In the genomic region with DNA sequence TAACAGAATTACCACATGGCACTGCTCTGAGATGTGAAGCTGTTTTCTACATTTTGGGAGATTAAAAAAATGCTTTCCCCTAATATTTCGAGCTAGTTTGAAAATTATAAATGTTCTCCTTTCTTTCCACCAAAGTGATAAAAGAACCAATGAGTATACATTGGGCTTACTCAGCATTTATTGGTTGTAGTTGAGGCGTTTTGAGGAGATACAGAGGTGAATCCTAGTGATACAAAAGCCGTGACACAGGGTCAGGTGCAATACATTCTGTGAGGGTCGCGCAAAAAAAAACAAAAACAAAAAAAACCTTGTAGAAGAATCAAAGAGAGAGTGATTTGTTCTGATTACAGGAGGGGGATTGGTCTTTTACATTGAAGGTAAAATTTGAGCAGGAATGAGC, we compare ENCODE assay signal across 21 cellular contexts. TPM values are rescaled to one million over a fixed set of nuclear protein-coding genes. Genes with fewer than 3 reads are reported as not detected.
DNase-seq lines count a peak whose midpoint lies in the region; ATAC-seq, FAIRE-seq and TF ChIP-seq lines count a peak whose summit lies in the region.
"Had no signal": no experiment of that assay in that cellular context is flagged by ENCODE, and none has a peak within 500 bp of the region (broad histone marks: within the 10 kb centered on the region; RNA-seq: fewer than 3 reads in every experiment).

No MANE protein-coding gene starts in this region.

- H3K4me3 ChIP-seq in A549: no peak overlapping the region
- peak overlapping the region; percentile 61 for H3K4me3 ChIP-seq in DOHH2 (ENCODE audit: low read length)
- H3K4me3 ChIP-seq in Karpas-422 (ENCODE audit: low read length): peak overlapping the region; percentile 63
- H3K4me3 ChIP-seq in H1 (ENCODE audit: extremely low read depth in 1 of 4, insufficient read depth in 2 of 4, low read depth in 3 of 4, low read length in 4 of 4): no peak overlapping the region
- H3K4me3 ChIP-seq in body of pancreas: no peak overlapping the region
- H3K4me3 ChIP-seq: BLaER1 had no signal

- no peak overlapping the region for H2BK120ac ChIP-seq in H1 (replicated peaks; ENCODE audit: low read depth, low read length)

- H2BK5ac ChIP-seq in H1 (ENCODE audit: low read depth, low read length): no peak overlapping the region

- TF ChIP-seq CTCF in A549 (IDR thresholded peaks at IDR 0.05) (no peak), DOHH2 (IDR thresholded peaks at IDR 0.05; ENCODE audit: low read depth, low read length, poor library complexity, severe bottlenecking) (no peak), H1 (IDR thresholded peaks at IDR 0.05; ENCODE audit: control extremely low read depth in 1 of 3, insufficient read depth in 1 of 3, low read depth in 1 of 3, low read length in 3 of 3) (no peak), body of pancreas (IDR thresholded peaks at IDR 0.05) (no peak)

- H3K23ac ChIP-seq in H1 (ENCODE audit: insufficient read length): no peak overlapping the region

- CTCF ChIA-PET in A549 (lab: Yijun Ruan, JAX) (interaction anchor here (1.1 to 1.6 kb wide), 2 partner anchors 9 to 12 kb away, joined by 4 to 6 read pairs; no protein-coding TSS in a partner anchor), H1 (lab: Charles Lee; ENCODE audit: partially characterized antibody) (interaction anchor here (1.2 to 1.3 kb wide), 3 partner anchors 9 to 20 kb away, joined by 5 to 6 read pairs (median 5); no protein-coding TSS in a partner anchor)

- H3K27me3 ChIP-seq in DOHH2 (ENCODE audit: control insufficient read depth, low read length): no peaks in the 10 kb centered on the region
- H3K27me3 ChIP-seq in Karpas-422 (ENCODE audit: low read length): no peaks in the 10 kb centered on the region
- H3K27me3 ChIP-seq in H1 (replicated peaks in 1 of 4; ENCODE audit: control insufficient read depth in 3 of 4, extremely low read depth in 1 of 4, insufficient read depth in 3 of 4, low read length in 3 of 4): no peaks in the 10 kb centered on the region
- H3K27me3 ChIP-seq in body of pancreas: no peaks in the 10 kb centered on the region
- H3K27me3 ChIP-seq: BLaER1 had no signal

- no peak overlapping the region for H2AFZ ChIP-seq in Karpas-422 (ENCODE audit: low read length)
- H2AFZ ChIP-seq in H1 (ENCODE audit: low read length): no peak overlapping the region

- no peak overlapping the region for H3K4ac ChIP-seq in H1 (replicated peaks; ENCODE audit: insufficient read length, low read depth, low read length)

- WGBS in A549 (ENCODE audit: missing lambda C conversion rate): 67% methylated on average over 5 of the region's 5 CpGs
- WGBS in H1 (ENCODE audit: extremely low coverage in 1 of 2, insufficient coverage in 1 of 2, insufficient read length in 1 of 2, insufficient replicate concordance in 2 of 2, low coverage in 1 of 2, low lambda C conversion rate in 2 of 2, missing lambda C conversion rate in 1 of 2), 2 experiments: 92% methylated on average over 5 of the region's 5 CpGs; no CpG with 5 or more reads in 1 of the 2 experiments
- 78 to 79% methylated on average over 5 of the region's 5 CpGs for WGBS in body of pancreas, 2 donors

- no peak overlapping the region for H3K56ac ChIP-seq in H1 (replicated peaks; ENCODE audit: insufficient read length, low read depth, low read length)

- no peaks in the 10 kb centered on the region; the same call in 1 of the 2 replicates for H3K79me1 ChIP-seq in H1 (ENCODE audit: low read depth, low read length)

- TF ChIP-seq RAD21 in A549 (conservative IDR thresholded peaks at IDR 0.05 in 1 of 2, IDR thresholded peaks at IDR 0.05 in 1 of 2): no peak
- no peak for TF ChIP-seq RAD21 in H1 (IDR thresholded peaks at IDR 0.05 in 1 of 2, conservative IDR thresholded peaks at IDR 0.05 in 1 of 2; ENCODE audit: low read depth in 2 of 2, low read length in 2 of 2)

- no peak for ATAC-seq in A549
- ATAC-seq in stimulated activated naive CD8-positive, alpha-beta T cell treated with anti-CD3 and anti-CD28 coated beads, Interleukin-15, Interleukin-2, amounts not matched to agents 100 U/mL and 50 U/mL, for 24 hours: no peak
- no peak for ATAC-seq in body of pancreas
- ATAC-seq: CD8-positive, alpha-beta T cell; HCT116 had no signal

- peaks cover 10% of the 10 kb centered on the region; the same call in 1 of the 2 replicates for H3K23me2 ChIP-seq in H1 (ENCODE audit: low read depth, low read length)

- H3K14ac ChIP-seq in H1 (ENCODE audit: insufficient read length): no peak overlapping the region

- no peak overlapping the region for H3K18ac ChIP-seq in H1 (ENCODE audit: extremely low read depth, low read length)

- H3F3A ChIP-seq in DOHH2 (ENCODE audit: control insufficient read depth, insufficient read depth): peaks cover 24% of the 10 kb centered on the region

- H4K91ac ChIP-seq in H1 (replicated peaks; ENCODE audit: insufficient read length, low read length): no peak overlapping the region

- H4K8ac ChIP-seq in H1 (ENCODE audit: extremely low read depth, insufficient read depth, low read length): no peak overlapping the region

- H3K9ac ChIP-seq in Karpas-422 (ENCODE audit: low read length) (peak overlapping the region; percentile 64), H1 (replicated peaks in 1 of 4; ENCODE audit: extremely low read depth in 1 of 4, low read depth in 3 of 4, low read length in 3 of 4) (no peak overlapping the region)
- H3K9ac ChIP-seq: BLaER1 had no signal

- no peak for TF ChIP-seq POLR2A in A549 (IDR thresholded peaks at IDR 0.05; ENCODE audit: low read length)
- TF ChIP-seq POLR2A in H1 (IDR thresholded peaks at IDR 0.05; ENCODE audit: control extremely low read depth in 1 of 2, low read depth in 2 of 2, low read length in 2 of 2): no peak
- no peak for TF ChIP-seq POLR2A in body of pancreas (IDR thresholded peaks at IDR 0.05)

- no peak overlapping the region for H3K4me2 ChIP-seq in A549
- peak overlapping the region; percentile 83 for H3K4me2 ChIP-seq in DOHH2 (ENCODE audit: low read length)
- H3K4me2 ChIP-seq in Karpas-422 (ENCODE audit: low read depth, low read length, poor library complexity, severe bottlenecking): peak overlapping the region; percentile 82
- H3K4me2 ChIP-seq in H1 (ENCODE audit: insufficient read depth in 1 of 2, low read depth in 2 of 2, low read length in 2 of 2): no peak overlapping the region
- H3K4me2 ChIP-seq: BLaER1 had no signal

- no peak overlapping the region for H3K27ac ChIP-seq in A549
- H3K27ac ChIP-seq in DOHH2 (ENCODE audit: low read depth, low read length): peak overlapping the region; percentile 87
- peak overlapping the region; percentile 98 for H3K27ac ChIP-seq in Karpas-422 (ENCODE audit: low read length)
- H3K27ac ChIP-seq in H1 (ENCODE audit: low read depth, low read length): no peak overlapping the region
- no peak overlapping the region for H3K27ac ChIP-seq in body of pancreas
- H3K27ac ChIP-seq: BLaER1, C4-2B had no signal

- H3K9me3 ChIP-seq in A549: no peaks in the 10 kb centered on the region
- no peaks in the 10 kb centered on the region for H3K9me3 ChIP-seq in DOHH2 (ENCODE audit: control insufficient read depth, insufficient read depth, low read length)
- H3K9me3 ChIP-seq in Karpas-422 (ENCODE audit: low read length): no peaks in the 10 kb centered on the region
- H3K9me3 ChIP-seq in H1 (ENCODE audit: insufficient read depth in 2 of 2, low read depth in 1 of 2, low read length in 1 of 2): no peaks in the 10 kb centered on the region; a peak in 1 of 4 replicates
- H3K9me3 ChIP-seq in body of pancreas: no peaks in the 10 kb centered on the region
- H3K9me3 ChIP-seq: Caco-2 had no signal

- H2BK20ac ChIP-seq in H1 (ENCODE audit: low read length): no peak overlapping the region

- no peaks in the 10 kb centered on the region for H3K9me2 ChIP-seq in DOHH2 (replicated peaks; ENCODE audit: control insufficient read depth, low read length)
- H3K9me2 ChIP-seq in Karpas-422 (replicated peaks; ENCODE audit: insufficient read depth, low read length): no peaks in the 10 kb centered on the region

- H3K79me2 ChIP-seq in DOHH2 (ENCODE audit: control insufficient read depth, low read length) (no peaks in the 10 kb centered on the region), Karpas-422 (ENCODE audit: low read length) (0 out of 2 replicates have a peak, but pooled peaks cover 3% of the 10 kb centered on the region), H1 (ENCODE audit: control insufficient read depth in 1 of 2, insufficient read depth in 2 of 2, low read length in 2 of 2) (no peaks in the 10 kb centered on the region)

- no peak overlapping the region for H2BK15ac ChIP-seq in H1 (ENCODE audit: low read length)

- no peak overlapping the region for H2AK5ac ChIP-seq in H1 (ENCODE audit: low read depth, low read length)

- POLR2A ChIA-PET in A549 (lab: Yijun Ruan, JAX) (no interaction called here), H1 (lab: Charles Lee; ENCODE audit: partially characterized antibody) (interaction anchor here (1.3 kb wide), 1 partner anchor 13 kb away, joined by 5 read pairs; no protein-coding TSS in a partner anchor)

- H4K5ac ChIP-seq in H1 (ENCODE audit: insufficient read length, low read depth, low read length): no peak overlapping the region

- TF ChIP-seq EP300 in A549 (IDR thresholded peaks at IDR 0.05) (no peak), H1 (IDR thresholded peaks at IDR 0.05; ENCODE audit: borderline replicate concordance in 1 of 2, low read depth in 2 of 2, low read length in 2 of 2) (no peak)

- H3K4me1 ChIP-seq in A549 (no peaks in the 10 kb centered on the region), DOHH2 (ENCODE audit: control insufficient read depth, low read length) (peaks cover 85% of the 10 kb centered on the region), Karpas-422 (ENCODE audit: low read length) (peaks cover 80% of the 10 kb centered on the region), H1 (replicated peaks in 1 of 4; ENCODE audit: control insufficient read depth in 3 of 4, insufficient read depth in 4 of 4, low read length in 3 of 4) (peaks cover 0 to 2% (median 0%) of the 10 kb centered on the region in 4 experiments; a peak in 1 of 7 replicates), body of pancreas (no peaks in the 10 kb centered on the region)
- H3K4me1 ChIP-seq: Caco-2 had no signal

- H4K20me1 ChIP-seq in DOHH2 (ENCODE audit: control insufficient read depth, insufficient read depth, low read depth, low read length): no peaks in the 10 kb centered on the region
- H4K20me1 ChIP-seq in Karpas-422 (ENCODE audit: insufficient read depth, low read depth, low read length): no peaks in the 10 kb centered on the region
- peaks cover 0 to 9% of the 10 kb centered on the region in 2 experiments for H4K20me1 ChIP-seq in H1 (replicated peaks in 1 of 2; ENCODE audit: control insufficient read depth in 1 of 2, insufficient read depth in 2 of 2, low read length in 2 of 2)
- H4K20me1 ChIP-seq: BLaER1 had no signal

- H3K36me3 ChIP-seq in DOHH2 (ENCODE audit: control insufficient read depth, low read length) (peaks cover 15% of the 10 kb centered on the region), Karpas-422 (ENCODE audit: insufficient read depth, low read length) (no peaks in the 10 kb centered on the region), H1 (ENCODE audit: control insufficient read depth in 2 of 4, insufficient read depth in 4 of 4, low read length in 3 of 4) (peaks cover 0 to 13% (median 2%) of the 10 kb centered on the region in 4 experiments; a peak in 2 of 8 replicates), body of pancreas (replicated peaks in 1 of 2; ENCODE audit: insufficient read depth in 1 of 2, low read depth in 2 of 2) (peaks cover 0 to 15% of the 10 kb centered on the region in 2 donors)
- H3K36me3 ChIP-seq: BLaER1 had no signal

- H2BK12ac ChIP-seq in H1 (ENCODE audit: low read depth, low read length): no peak overlapping the region

- DNase-seq in A549 (ENCODE audit: low read depth in 1 of 2, low spot score in 1 of 2) (no peak), Karpas-422 (peak; percentile 57), H1 (ENCODE audit: low read depth in 1 of 2, low spot score in 2 of 2) (no peak), body of pancreas (no peak), cerebellum (ENCODE audit: low spot score) (no peak)
- DNase-seq in stimulated activated naive CD8-positive, alpha-beta T cell treated with anti-CD3 and anti-CD28 coated beads, Interleukin-15, Interleukin-2, amounts not matched to agents 100 U/mL and 50 U/mL, for 24 hours: no peak
- DNase-seq: 8988T; Caco-2; CD4-positive, CD25-positive, alpha-beta regulatory T cell; CD8-positive, alpha-beta T cell; DMS153; DND-41; EL; GDM1; GOT3; H9 had no signal

- FAIRE-seq in A549 (lab: Jason Lieb, UNC): no peak
- FAIRE-seq in H1 (lab: Jason Lieb, UNC): no peak

- intact Hi-C loops in body of pancreas (cut with DNase I): no loop called here

RNA-seq across cellular contexts. Expression of gene CYP4V2, which starts 32.4 kb away (rescaled TPM):
- polyA plus RNA-seq in A549 (2011; rRNA removed) (5.0 and 5.5 TPM in 2 replicates), A549 (2017; fragmentation: RNase III; extraction: RNeasy Plus Mini Kit Qiagen cat#74134 plus additional on column Dnase treatment) (2.8 to 3.3 TPM (median 3.0 TPM) in 3 replicates), H1 (2011; rRNA removed) (0.65 and 0.82 TPM in 2 replicates)
- 1.5 and 1.8 TPM in 2 replicates for polyA plus RNA-seq in A549 (2012; cell fraction: cytosol; rRNA removed)
- polyA plus RNA-seq in A549 (2012; cell fraction: nucleus; rRNA removed): 1.1 and 1.5 TPM in 2 replicates
- 1.0 and 1.3 TPM in 2 replicates for polyA minus RNA-seq in A549 (2011; rRNA and poly(A)+ RNA removed)
- 45.7 and 61.3 TPM in 2 replicates for total RNA-seq in Karpas-422 (2014; rRNA removed; shearing (Covaris generic); ENCODE audit: low replicate concordance)
- total RNA-seq in H1 (2021; fragmentation: NEBNext Ultra II Directional; extraction: Animal tissue kit (Norgen Biotek cat#: 25700)): 1.0 and 1.4 TPM in 2 replicates
- polyA plus RNA-seq in H1 (2011; cell fraction: cytosol; rRNA removed): 1.5 TPM
- polyA plus RNA-seq in H1 (2011; cell fraction: nucleus; rRNA removed): 1.1 TPM
- polyA plus RNA-seq in H1 (2012, experiment 1 of 2): 0.52 to 0.94 TPM (median 0.69 TPM) in 4 replicates
- polyA plus RNA-seq in H1 (2012, experiment 2 of 2): not detected
- 0.81 TPM for polyA plus RNA-seq in H1 (2013, experiment 1 of 2)
- polyA plus RNA-seq in H1 (2013, experiment 2 of 2): 0.59 TPM
- polyA minus RNA-seq in H1 (2011; rRNA and poly(A)+ RNA removed): 0.37 and 0.79 TPM in 2 replicates
- 1.1 TPM for polyA minus RNA-seq in H1 (2011; cell fraction: cytosol; rRNA and poly(A)+ RNA removed)
- 1.9 TPM for polyA minus RNA-seq in H1 (2011; cell fraction: nucleus; rRNA and poly(A)+ RNA removed)
- total RNA-seq in body of pancreas (10 to 100 TPM; 62.8 to 65.3 TPM), cerebellum (19.0 TPM)

RNA-seq across cellular contexts. Expression of gene FAM149A, which starts 54.5 kb away (rescaled TPM):
- polyA plus RNA-seq in A549 (2011; rRNA removed): 3.0 and 3.9 TPM in 2 replicates
- polyA plus RNA-seq in A549 (2012; cell fraction: cytosol; rRNA removed): 1.2 and 1.6 TPM in 2 replicates
- polyA plus RNA-seq in A549 (2012; cell fraction: nucleus; rRNA removed): 0.95 and 1.0 TPM in 2 replicates
- polyA plus RNA-seq in A549 (2017; fragmentation: RNase III; extraction: RNeasy Plus Mini Kit Qiagen cat#74134 plus additional on column Dnase treatment): 1.4 to 1.8 TPM (median 1.7 TPM) in 3 replicates
- 3.3 and 3.6 TPM in 2 replicates for polyA minus RNA-seq in A549 (2011; rRNA and poly(A)+ RNA removed)
- 1.9 and 2.8 TPM in 2 replicates for total RNA-seq in Karpas-422 (2014; rRNA removed; shearing (Covaris generic); ENCODE audit: low replicate concordance)
- total RNA-seq in H1 (2021; fragmentation: NEBNext Ultra II Directional; extraction: Animal tissue kit (Norgen Biotek cat#: 25700)): 7.5 and 8.5 TPM in 2 replicates
- 6.1 and 9.0 TPM in 2 replicates for polyA plus RNA-seq in H1 (2011; rRNA removed)
- polyA plus RNA-seq in H1 (2011; cell fraction: cytosol; rRNA removed): 8.4 TPM
- 16.0 TPM for polyA plus RNA-seq in H1 (2011; cell fraction: nucleus; rRNA removed)
- 9.0 to 9.4 TPM (median 9.1 TPM) in 4 replicates for polyA plus RNA-seq in H1 (2012, experiment 1 of 2)
- polyA plus RNA-seq in H1 (2012, experiment 2 of 2): 6.6 TPM
- 6.8 TPM for polyA plus RNA-seq in H1 (2013, experiment 1 of 2)
- polyA plus RNA-seq in H1 (2013, experiment 2 of 2): 6.0 TPM
- 12.2 and 15.6 TPM in 2 replicates for polyA minus RNA-seq in H1 (2011; rRNA and poly(A)+ RNA removed)
- polyA minus RNA-seq in H1 (2011; cell fraction: cytosol; rRNA and poly(A)+ RNA removed): 6.5 TPM
- polyA minus RNA-seq in H1 (2011; cell fraction: nucleus; rRNA and poly(A)+ RNA removed): 11.4 TPM
- total RNA-seq in body of pancreas: 10 to 100 TPM; 20.8 to 51.4 TPM
- 13.2 TPM for total RNA-seq in cerebellum
- total RNA-seq: B cell had no signal

Comparison
In these comparisons a context has a peak if more than half of its experiments do, and no peak if none do; other contexts are left out.
1. H3K27ac ChIP-seq: peak in DOHH2 (single experiment) and Karpas-422 (single experiment); none in A549 (0 of 2), H1 (single experiment) and body of pancreas (0 of 4).
2. H3K4me2 ChIP-seq: peak in DOHH2 (single experiment) and Karpas-422 (single experiment); none in A549 (single experiment) and H1 (0 of 2).
3. H3K4me3 ChIP-seq: peak in DOHH2 (single experiment) and Karpas-422 (single experiment); none in A549 (single experiment), H1 (0 of 4) and body of pancreas (0 of 2).
4. Of the 18 proteins assayed by ChIP-seq in both H1 and A549: peak only in H1: none; only in A549: none; in both: MAFK; in neither: 17.